ENCODE assay signal across 29 cellular contexts in the genomic region with DNA sequence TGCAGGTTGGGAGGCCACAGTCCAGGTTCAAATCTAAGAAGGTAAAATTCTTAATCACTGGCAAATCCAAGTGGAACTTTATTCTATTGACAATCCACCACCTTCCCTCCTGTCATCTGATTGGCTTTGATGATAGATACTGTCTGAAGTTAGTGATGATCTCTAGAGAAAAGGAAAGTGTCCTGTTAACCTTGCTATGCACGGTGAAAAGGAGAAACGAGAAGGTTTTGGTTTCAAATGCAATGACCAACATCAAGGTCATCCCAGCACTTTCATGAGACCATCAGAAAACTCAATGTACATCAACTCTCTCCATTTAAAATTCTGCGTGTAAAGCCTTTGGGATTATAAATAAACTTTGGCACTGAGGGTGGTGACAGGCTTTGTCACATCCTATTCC.
A peak's percentile ranks its signal among the peaks of the same experiment; 100 is the strongest.
DNase-seq lines count a peak whose midpoint lies in the region; ATAC-seq and TF ChIP-seq lines count a peak whose summit lies in the region.
"Had no signal": no experiment of that assay in that cellular context is flagged by ENCODE, and none has a peak within 500 bp of the region (broad histone marks: within the 10 kb centered on the region; RNA-seq: fewer than 3 reads in every experiment).

No MANE protein-coding gene starts in this region.

- peak overlapping the region; percentile 33 for H3K27ac ChIP-seq in neutrophil
- H3K27ac ChIP-seq in uterus = no peak overlapping the region
- no peak overlapping the region for H3K27ac ChIP-seq in WERI-Rb-1
- H3K27ac ChIP-seq: brain microvascular endothelial cell, gastrocnemius medialis, SJCRH30, upper lobe of right lung had no signal

- ATAC-seq in GM18498 (IDR thresholded peaks at IDR 0.05; ENCODE audit: unreplicated experiment) = peak; percentile 66
- peak; percentile 49 for ATAC-seq in GM21390 (IDR thresholded peaks at IDR 0.05; ENCODE audit: unreplicated experiment)
- ATAC-seq in HG03432 (IDR thresholded peaks at IDR 0.05; ENCODE audit: unreplicated experiment) = peak; percentile 50
- ATAC-seq: A549; activated CD4-positive, alpha-beta T cell treated with anti-CD3 and anti-CD28 coated beads for 36 hours; activated CD8-positive, alpha-beta T cell treated with anti-CD3 and anti-CD28 coated beads for 36 hours; activated T-helper 17 cell treated with anti-CD3 and anti-CD28 coated beads, Interleukin-2, amount 50 U/mL, for 72 hours; gastrocnemius medialis; K562; stimulated activated memory B cell treated with anti-CD40 and anti-IgM and Interleukin-4, amounts not matched to agents 10 μg/mL and 1 μg/mL and 100 μg/mL, for 72 hours; upper lobe of right lung had no signal

- H3K4me3 ChIP-seq in neutrophil (ENCODE audit: low read depth in 1 of 2, low read length in 1 of 2) = no peak overlapping the region
- no peak overlapping the region for H3K4me3 ChIP-seq in uterus
- H3K4me3 ChIP-seq in WERI-Rb-1 (ENCODE audit: low read depth, low read length) = no peak overlapping the region
- H3K4me3 ChIP-seq: A549, gastrocnemius medialis, K562, lung, SJCRH30, upper lobe of right lung had no signal

- no peak for TF ChIP-seq CTCF in neutrophil (IDR thresholded peaks at IDR 0.05)
- no peak for TF ChIP-seq CTCF in uterus (IDR thresholded peaks at IDR 0.05)
- no peak for TF ChIP-seq CTCF in WERI-Rb-1 (IDR thresholded peaks at IDR 0.05; ENCODE audit: low read depth, low read length)

- H3K4me1 ChIP-seq in neutrophil (ENCODE audit: control insufficient read depth in 1 of 2, insufficient read depth in 1 of 2, low read depth in 1 of 2, low read length in 1 of 2) (no peaks in the 10 kb centered on the region), uterus (no peaks in the 10 kb centered on the region)
- H3K4me1 ChIP-seq: gastrocnemius medialis, SJCRH30, upper lobe of right lung had no signal

- DNase-seq in D341Med (ENCODE audit: low spot score) (no peak), middle frontal gyrus (ENCODE audit: extremely low spot score, low spot score) (no peak), uterus (no peak), WERI-Rb-1 (no peak)
- DNase-seq: activated CD4-positive, alpha-beta T cell treated with anti-CD3 and anti-CD28 coated beads for 36 hours; activated CD8-positive, alpha-beta T cell treated with anti-CD3 and anti-CD28 coated beads for 36 hours; activated naive CD4-positive, alpha-beta T cell treated with anti-CD3 and anti-CD28 coated beads, Interleukin-2, amount 50 U/mL, for 16 hours; brain microvascular endothelial cell; CD4-positive, CD25-positive, alpha-beta regulatory T cell; gastrocnemius medialis; H7; NCI-H1092; NCI-H187; NCI-H2171; nephron progenitor cell; RPMI8226; SJCRH30; substantia nigra; SW 1271; upper lobe of right lung had no signal

- no peaks in the 10 kb centered on the region for H3K27me3 ChIP-seq in neutrophil
- H3K27me3 ChIP-seq in uterus = no peaks in the 10 kb centered on the region
- no peaks in the 10 kb centered on the region for H3K27me3 ChIP-seq in WERI-Rb-1 (ENCODE audit: insufficient read depth, low read depth, severe bottlenecking)
- H3K27me3 ChIP-seq: brain microvascular endothelial cell, SJCRH30, upper lobe of right lung had no signal

- H3K36me3 ChIP-seq in neutrophil = peaks cover 55% of the 10 kb centered on the region
- H3K36me3 ChIP-seq in uterus = no peaks in the 10 kb centered on the region
- no peaks in the 10 kb centered on the region for H3K36me3 ChIP-seq in WERI-Rb-1
- H3K36me3 ChIP-seq: brain microvascular endothelial cell, gastrocnemius medialis had no signal

- intact Hi-C loops in uterus (cut with DNase I; ENCODE audit: low total_unique reads) = no loop called here

- TF ChIP-seq POLR2A in uterus (IDR thresholded peaks at IDR 0.05) = no peak

- H3K9me3 ChIP-seq in neutrophil (no peaks in the 10 kb centered on the region), uterus (no peaks in the 10 kb centered on the region), WERI-Rb-1 (ENCODE audit: severe bottlenecking) (peaks cover 12% of the 10 kb centered on the region)
- H3K9me3 ChIP-seq: A549, gastrocnemius medialis, SJCRH30, upper lobe of right lung had no signal
